Comparison of ENCODE assay signal across 14 cellular contexts in genomic region chr16:51404386-51404785, GRCh38.
DNase-seq lines count a peak whose midpoint lies in the region; ATAC-seq and TF ChIP-seq lines count a peak whose summit lies in the region.
"Had no signal": no experiment of that assay in that cellular context is flagged by ENCODE, and none has a peak within 500 bp of the region (broad histone marks: within the 10 kb centered on the region; RNA-seq: fewer than 3 reads in every experiment).

No MANE protein-coding gene starts in this region.

- no peaks in the 10 kb centered on the region for H3K9me3 ChIP-seq in HEK293 (ENCODE audit: control insufficient read depth, insufficient read depth, low read depth, low read length)
- H3K9me3 ChIP-seq: BLaER1 treated with 17β-estradiol and CSF1 and Interleukin-3, amounts not matched to agents 10 nM and 100 nM; SK-N-SH had no signal

- no peak overlapping the region for H3K27ac Mint-ChIP-seq in activated CD4-positive, alpha-beta memory T cell treated with anti-CD3 and anti-CD28 coated beads for 36 hours

- no peaks in the 10 kb centered on the region for H3K27me3 Mint-ChIP-seq in activated CD4-positive, alpha-beta memory T cell treated with anti-CD3 and anti-CD28 coated beads for 36 hours

- intact Hi-C loops in activated CD4-positive, alpha-beta memory T cell treated with anti-CD3 and anti-CD28 coated beads for 36 hours (cut with micrococcal nuclease): no loop called here

- no peaks in the 10 kb centered on the region for H3K4me1 Mint-ChIP-seq in activated CD4-positive, alpha-beta memory T cell treated with anti-CD3 and anti-CD28 coated beads for 36 hours (ENCODE audit: low read depth)

- H3K4me1 ChIP-seq in HEK293 (ENCODE audit: control insufficient read depth, insufficient read depth, low read length): peaks cover 3% of the 10 kb centered on the region
- H3K4me1 ChIP-seq: BLaER1 treated with 17β-estradiol and CSF1 and Interleukin-3, amounts not matched to agents 10 nM and 100 nM had no signal

- no peaks in the 10 kb centered on the region for H3K36me3 Mint-ChIP-seq in activated CD4-positive, alpha-beta memory T cell treated with anti-CD3 and anti-CD28 coated beads for 36 hours

- CTCF ChIA-PET in HEK293 (lab: Yijun Ruan, JAX): no interaction called here
- CTCF ChIA-PET in activated CD4-positive, alpha-beta memory T cell treated with anti-CD3 and anti-CD28 coated beads for 36 hours (lab: Charles Lee): no interaction called here

- H3K9me3 Mint-ChIP-seq in activated CD4-positive, alpha-beta memory T cell treated with anti-CD3 and anti-CD28 coated beads for 36 hours: peaks cover 10% of the 10 kb centered on the region

- H3K36me3 ChIP-seq in HEK293 (ENCODE audit: control insufficient read depth in 2 of 2, insufficient read depth in 1 of 2, low read length in 2 of 2): no peaks in the 10 kb centered on the region
- H3K36me3 ChIP-seq: BLaER1 treated with 17β-estradiol and CSF1 and Interleukin-3, amounts not matched to agents 10 nM and 100 nM had no signal

- no peak overlapping the region for H3K4me3 Mint-ChIP-seq in activated CD4-positive, alpha-beta memory T cell treated with anti-CD3 and anti-CD28 coated beads for 36 hours

- POLR2A ChIA-PET in HEK293 (lab: Yijun Ruan, JAX): no interaction called here
- POLR2A ChIA-PET in activated CD4-positive, alpha-beta memory T cell treated with anti-CD3 and anti-CD28 coated beads for 36 hours (lab: Charles Lee): no interaction called here

- no peak for TF ChIP-seq CTCF in HEK293 (tag by site-specific recombination; IDR thresholded peaks at IDR 0.05)
- no peak for TF ChIP-seq CTCF in choroid plexus epithelial cell (conservative IDR thresholded peaks at IDR 0.05; ENCODE audit: low read depth, low read length)

- no peak for ATAC-seq in GM21390 (IDR thresholded peaks at IDR 0.05; ENCODE audit: unreplicated experiment)
- ATAC-seq in HG03175 (IDR thresholded peaks at IDR 0.05; ENCODE audit: unreplicated experiment): no peak

- H3K4me3 ChIP-seq in HEK293 (ENCODE audit: low read depth, low read length) (no peak overlapping the region), choroid plexus epithelial cell (ENCODE audit: low read depth, low read length) (no peak overlapping the region)
- H3K4me3 ChIP-seq: BLaER1 treated with 17β-estradiol and CSF1 and Interleukin-3, amounts not matched to agents 10 nM and 100 nM had no signal

- H3K27ac ChIP-seq in HEK293 (ENCODE audit: extremely low read depth, low read depth, low read length): no peak overlapping the region
- H3K27ac ChIP-seq: BLaER1 treated with 17β-estradiol and CSF1 and Interleukin-3, amounts not matched to agents 10 nM and 100 nM had no signal

- peak; percentile 48 for DNase-seq in choroid plexus epithelial cell (ENCODE audit: low read depth)
- DNase-seq in kidney tubule cell (ENCODE audit: low spot score): peak; percentile 81
- no peak for DNase-seq in activated effector memory CD4-positive, alpha-beta T cell treated with anti-CD3 and anti-CD28 coated beads, Interleukin-2, amount 50 U/mL, for 16 hours
- DNase-seq in activated CD4-positive, alpha-beta memory T cell treated with anti-CD3 and anti-CD28 coated beads for 36 hours: no peak
- DNase-seq: NCI-H1105 treated with DMSO at 0.1 percent for 48 hours, NCI-H1930, NCI-H2171 treated with DMSO at 0.1 percent for 48 hours, NCI-H774, Right ventricle myocardium superior, SK-N-SH had no signal

TF ChIP-seq in HEK293, 187 proteins besides CTCF, POLR2A, EP300 and RAD21:
- TF ChIP-seq ZNF138 (tag by site-specific recombination; IDR thresholded peaks at IDR 0.05; ENCODE audit: borderline replicate concordance) (no peak), ZNF530 (tag by site-specific recombination; IDR thresholded peaks at IDR 0.05; ENCODE audit: low read depth) (no peak), ZNF433 (tag by site-specific recombination; IDR thresholded peaks at IDR 0.05; ENCODE audit: low read depth) (no peak), OSR2 (tag by site-specific recombination; IDR thresholded peaks at IDR 0.05) (no peak), PRDM1 (tag by site-specific recombination; IDR thresholded peaks at IDR 0.05) (peak; percentile 55; the same call in 1 of the 2 replicates), AEBP2 (tag by site-specific recombination; IDR thresholded peaks at IDR 0.05; ENCODE audit: borderline replicate concordance) (no peak), ZNF133 (tag by site-specific recombination; IDR thresholded peaks at IDR 0.05) (no peak), HOXD13 (CRISPR knock-in tag; IDR thresholded peaks at IDR 0.05; ENCODE audit: borderline replicate concordance) (no peak)

Comparison
In these comparisons a context has a peak if more than half of its experiments do, and no peak if none do; other contexts are left out.
1. DNase-seq: peak in choroid plexus epithelial cell (single experiment) and kidney tubule cell (single experiment); none in activated effector memory CD4-positive, alpha-beta T cell treated with anti-CD3 and anti-CD28 coated beads, Interleukin-2, amount 50 U/mL, for 16 hours (single experiment) and activated CD4-positive, alpha-beta memory T cell treated with anti-CD3 and anti-CD28 coated beads for 36 hours (single experiment).